In genomic region chr17:17089206-17089550, GRCh38 we compare ENCODE assay signal across 19 cellular contexts. TPM values are rescaled to one million over a fixed set of nuclear protein-coding genes. Genes with fewer than 3 reads are reported as not detected.
DNase-seq lines count a peak whose midpoint lies in the region; ATAC-seq and TF ChIP-seq lines count a peak whose summit lies in the region.
"Had no signal": no experiment of that assay in that cellular context is flagged by ENCODE, and none has a peak within 500 bp of the region (broad histone marks: within the 10 kb centered on the region; RNA-seq: fewer than 3 reads in every experiment).

No MANE protein-coding gene starts in this region.

- H3K4me1 ChIP-seq in CD4-positive, alpha-beta memory T cell (ENCODE audit: insufficient read depth, low read length), result peaks cover 34% of the 10 kb centered on the region

- POLR2A ChIA-PET in CD4-positive, alpha-beta memory T cell (lab: Charles Lee; ENCODE audit: partially characterized antibody), result interaction anchor here (0.9 kb wide), 1 partner anchor 23 kb away, joined by 3 read pairs; no protein-coding TSS in a partner anchor

- no peak for TF ChIP-seq CTCF in natural killer cell (IDR thresholded peaks at IDR 0.05)

- no peaks in the 10 kb centered on the region for H3K9me3 Mint-ChIP-seq in T-helper 1 cell treated with Interleukin-12 subunit alpha and Interleukin-12 subunit beta and Interleukin-4 antibody, amounts not matched to agents 30 μg/mL and 1 μg/mL, for 36 hours
- H3K9me3 Mint-ChIP-seq in CD4-positive, alpha-beta memory T cell, result no peaks in the 10 kb centered on the region
- no peaks in the 10 kb centered on the region for H3K9me3 Mint-ChIP-seq in activated T-helper 1 cell treated with anti-CD3 and anti-CD28 coated beads, Interleukin-12 subunit alpha, Interleukin-12 subunit beta, Interleukin-2, Interleukin-4 antibody, amounts not matched to agents 30 ng/mL and 10 ng/mL and 1 ng/mL, durations not matched to agents 14 hours and 24 hours and 36 hours
- no peaks in the 10 kb centered on the region for H3K9me3 Mint-ChIP-seq in natural killer cell
- H3K9me3 Mint-ChIP-seq: CD14-positive monocyte, IgD-negative memory B cell had no signal

- H3K27ac Mint-ChIP-seq in T-helper 1 cell treated with Interleukin-12 subunit alpha and Interleukin-12 subunit beta and Interleukin-4 antibody, amounts not matched to agents 30 μg/mL and 1 μg/mL, for 36 hours, result peak overlapping the region; percentile 10
- peak overlapping the region in 6 of 7 donors; percentile 13 to 87 (median 55) for H3K27ac Mint-ChIP-seq in CD4-positive, alpha-beta memory T cell
- H3K27ac Mint-ChIP-seq in activated T-helper 1 cell treated with anti-CD3 and anti-CD28 coated beads, Interleukin-12 subunit alpha, Interleukin-12 subunit beta, Interleukin-2, Interleukin-4 antibody, amounts not matched to agents 30 ng/mL and 10 ng/mL and 1 ng/mL, durations not matched to agents 14 hours and 24 hours and 36 hours, result peak overlapping the region; percentile 79
- H3K27ac Mint-ChIP-seq in natural killer cell, result peak overlapping the region; percentile 72 to 82

- no peak overlapping the region for H3K4me3 Mint-ChIP-seq in T-helper 1 cell treated with Interleukin-12 subunit alpha and Interleukin-12 subunit beta and Interleukin-4 antibody, amounts not matched to agents 30 μg/mL and 1 μg/mL, for 36 hours
- peak overlapping the region in 2 of 8 donors; percentile 10 to 39 for H3K4me3 Mint-ChIP-seq in CD4-positive, alpha-beta memory T cell
- H3K4me3 Mint-ChIP-seq in activated T-helper 1 cell treated with anti-CD3 and anti-CD28 coated beads, Interleukin-12 subunit alpha, Interleukin-12 subunit beta, Interleukin-2, Interleukin-4 antibody, amounts not matched to agents 30 ng/mL and 10 ng/mL and 1 ng/mL, durations not matched to agents 14 hours and 24 hours and 36 hours, result no peak overlapping the region
- peak overlapping the region; percentile 65 for H3K4me3 Mint-ChIP-seq in natural killer cell
- H3K4me3 Mint-ChIP-seq: CD14-positive monocyte had no signal

- H3K9me3 ChIP-seq in CD4-positive, alpha-beta memory T cell (ENCODE audit: control insufficient read depth in 1 of 2, low read length in 2 of 2), result no peaks in the 10 kb centered on the region
- H3K9me3 ChIP-seq: left lung, ovary, upper lobe of right lung had no signal

- no peaks in the 10 kb centered on the region for H3K27me3 ChIP-seq in CD4-positive, alpha-beta memory T cell (ENCODE audit: insufficient read depth, low read length)
- H3K27me3 ChIP-seq: foreskin keratinocyte, left lung, ovary, upper lobe of right lung had no signal

- H3K36me3 ChIP-seq in CD4-positive, alpha-beta memory T cell (ENCODE audit: insufficient read depth, low read length), result peaks cover 4% of the 10 kb centered on the region
- H3K36me3 ChIP-seq: ovary had no signal

- CTCF ChIA-PET in CD4-positive, alpha-beta memory T cell (lab: Charles Lee; ENCODE audit: partially characterized antibody), result interaction anchor here (0.5 to 0.9 kb wide), 2 partner anchors 53 to 499 kb away, joined by 3 read pairs; no protein-coding TSS in a partner anchor

- H3K4me1 Mint-ChIP-seq in T-helper 1 cell treated with Interleukin-12 subunit alpha and Interleukin-12 subunit beta and Interleukin-4 antibody, amounts not matched to agents 30 μg/mL and 1 μg/mL, for 36 hours (ENCODE audit: low read depth), result peaks cover 19% of the 10 kb centered on the region
- H3K4me1 Mint-ChIP-seq in CD4-positive, alpha-beta memory T cell, result peaks cover 40 to 74% (median 49%) of the 10 kb centered on the region in 4 donors
- peaks cover 23% of the 10 kb centered on the region for H3K4me1 Mint-ChIP-seq in activated T-helper 1 cell treated with anti-CD3 and anti-CD28 coated beads, Interleukin-12 subunit alpha, Interleukin-12 subunit beta, Interleukin-2, Interleukin-4 antibody, amounts not matched to agents 30 ng/mL and 10 ng/mL and 1 ng/mL, durations not matched to agents 14 hours and 24 hours and 36 hours (ENCODE audit: low read depth)
- peaks cover 43 to 52% of the 10 kb centered on the region in 2 donors for H3K4me1 Mint-ChIP-seq in natural killer cell

- H3K27ac ChIP-seq in CD4-positive, alpha-beta memory T cell (ENCODE audit: low read depth, low read length), result no peak overlapping the region
- H3K27ac ChIP-seq: foreskin keratinocyte, left lung, ovary, upper lobe of right lung had no signal

- DNase-seq in T-helper 1 cell (no peak), natural killer cell (no peak), GM19238 (ENCODE audit: insufficient read length, low spot score) (no peak)
- DNase-seq in CD4-positive, alpha-beta memory T cell, result no peak
- DNase-seq in activated T-helper 1 cell treated with anti-CD3 and anti-CD28 coated beads, Interleukin-12 subunit alpha, Interleukin-12 subunit beta, Interleukin-2, Interleukin-4 antibody, amounts not matched to agents 30 ng/mL and 10 ng/mL and 1 ng/mL, durations not matched to agents 14 hours and 24 hours and 36 hours (ENCODE audit: low spot score), result no peak
- DNase-seq: activated CD4-positive, CD25-positive, alpha-beta regulatory T cell; activated T-cell treated with anti-CD3 and anti-CD28 coated beads for 4 hours; foreskin keratinocyte; left lung; NCI-H774; SW 1271 had no signal

- ATAC-seq in natural killer cell, result no peak
- ATAC-seq in HG03025 (IDR thresholded peaks at IDR 0.05; ENCODE audit: low FRiP score, unreplicated experiment), result no peak
- ATAC-seq in HG02623 (IDR thresholded peaks at IDR 0.05; ENCODE audit: unreplicated experiment), result no peak
- ATAC-seq: foreskin keratinocyte, left lung, upper lobe of right lung had no signal

- peaks cover 7% of the 10 kb centered on the region for H3K36me3 Mint-ChIP-seq in T-helper 1 cell treated with Interleukin-12 subunit alpha and Interleukin-12 subunit beta and Interleukin-4 antibody, amounts not matched to agents 30 μg/mL and 1 μg/mL, for 36 hours (ENCODE audit: low read depth)
- H3K36me3 Mint-ChIP-seq in CD4-positive, alpha-beta memory T cell, result peaks cover 10 to 36% of the 10 kb centered on the region in 2 donors
- peaks cover 7% of the 10 kb centered on the region for H3K36me3 Mint-ChIP-seq in activated T-helper 1 cell treated with anti-CD3 and anti-CD28 coated beads, Interleukin-12 subunit alpha, Interleukin-12 subunit beta, Interleukin-2, Interleukin-4 antibody, amounts not matched to agents 30 ng/mL and 10 ng/mL and 1 ng/mL, durations not matched to agents 14 hours and 24 hours and 36 hours (ENCODE audit: low read depth)
- H3K36me3 Mint-ChIP-seq in natural killer cell, result no peaks in the 10 kb centered on the region

- intact Hi-C loops in CD4-positive, alpha-beta memory T cell (cut with micrococcal nuclease), result no loop called here
- intact Hi-C loops in activated T-helper 1 cell treated with anti-CD3 and anti-CD28 coated beads, Interleukin-12 subunit alpha, Interleukin-12 subunit beta, Interleukin-2, Interleukin-4 antibody, amounts not matched to agents 30 ng/mL and 10 ng/mL and 1 ng/mL, durations not matched to agents 14 hours and 24 hours and 36 hours (cut with micrococcal nuclease), result loop anchor here (1.0 kb wide), 1 partner anchor 48 kb away; no protein-coding TSS in a partner anchor
- intact Hi-C loops in natural killer cell (cut with micrococcal nuclease), result no loop called here

- H3K4me3 ChIP-seq in CD4-positive, alpha-beta memory T cell (ENCODE audit: low read length in 2 of 2), result no peak overlapping the region
- H3K4me3 ChIP-seq: left lung, ovary, skin epidermis, upper lobe of right lung had no signal

- H3K27me3 Mint-ChIP-seq in T-helper 1 cell treated with Interleukin-12 subunit alpha and Interleukin-12 subunit beta and Interleukin-4 antibody, amounts not matched to agents 30 μg/mL and 1 μg/mL, for 36 hours (ENCODE audit: low read depth), result no peaks in the 10 kb centered on the region
- H3K27me3 Mint-ChIP-seq in CD4-positive, alpha-beta memory T cell, result no peaks in the 10 kb centered on the region
- no peaks in the 10 kb centered on the region for H3K27me3 Mint-ChIP-seq in activated T-helper 1 cell treated with anti-CD3 and anti-CD28 coated beads, Interleukin-12 subunit alpha, Interleukin-12 subunit beta, Interleukin-2, Interleukin-4 antibody, amounts not matched to agents 30 ng/mL and 10 ng/mL and 1 ng/mL, durations not matched to agents 14 hours and 24 hours and 36 hours (ENCODE audit: insufficient read depth)
- H3K27me3 Mint-ChIP-seq in natural killer cell (ENCODE audit: low read depth in 2 of 2), result no peaks in the 10 kb centered on the region
- H3K27me3 Mint-ChIP-seq: IgD-negative memory B cell had no signal

RNA-seq across cellular contexts. Expression of gene MPRIP, which starts 46.9 kb away (rescaled TPM):
- total RNA-seq in CD4-positive, alpha-beta memory T cell, result 100 to 1,000 TPM; 250 to 255 TPM
- 10 to 100 TPM; 48.4 to 53.2 TPM for polyA plus RNA-seq in CD4-positive, alpha-beta memory T cell
- total RNA-seq in activated T-helper 1 cell treated with anti-CD3 and anti-CD28 coated beads, Interleukin-12 subunit alpha, Interleukin-12 subunit beta, Interleukin-2, Interleukin-4 antibody, amounts not matched to agents 30 ng/mL and 10 ng/mL and 1 ng/mL, durations not matched to agents 14 hours and 24 hours and 36 hours, result 169 and 175 TPM in 2 replicates
- total RNA-seq in natural killer cell, result 100 to 1,000 TPM; 225 to 272 (median 229) TPM

Comparison
In these comparisons a context has a peak if more than half of its experiments do, and no peak if none do; other contexts are left out.
1. H3K27ac Mint-ChIP-seq: peak in every context shown above with its lines; median percentile 79 in activated T-helper 1 cell treated with anti-CD3 and anti-CD28 coated beads, Interleukin-12 subunit alpha, Interleukin-12 subunit beta, Interleukin-2, Interleukin-4 antibody, amounts not matched to agents 30 ng/mL and 10 ng/mL and 1 ng/mL, durations not matched to agents 14 hours and 24 hours and 36 hours; 77 in natural killer cell; 55 in CD4-positive, alpha-beta memory T cell; 10 in T-helper 1 cell treated with Interleukin-12 subunit alpha and Interleukin-12 subunit beta and Interleukin-4 antibody, amounts not matched to agents 30 μg/mL and 1 μg/mL, for 36 hours.